ENCODE assay signal across 1 cellular context in genomic region chr2:70255637-70256314, GRCh38.
TF ChIP-seq lines count a peak whose summit lies in the region.

No MANE protein-coding gene starts in this region.

TF ChIP-seq in K562, 482 proteins besides CTCF, POLR2A, EP300 and RAD21 (continued from another document and continues in another):
- TF ChIP-seq, protein P1, sequence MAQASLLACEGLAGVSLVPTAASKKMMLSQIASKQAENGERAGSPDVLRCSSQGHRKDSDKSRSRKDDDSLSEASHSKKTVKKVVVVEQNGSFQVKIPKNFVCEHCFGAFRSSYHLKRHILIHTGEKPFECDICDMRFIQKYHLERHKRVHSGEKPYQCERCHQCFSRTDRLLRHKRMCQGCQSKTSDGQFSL (CRISPR knock-in tag; IDR thresholded peaks at IDR 0.05), result no peak
- TF ChIP-seq, protein P1 (tag; IDR thresholded peaks at IDR 0.05), result peak in 1 of 2 experiments; percentile 72; a peak in 1 of 4 replicates
- 0 out of 2 replicates have a peak, but pooled peaks have one; percentile 40 for TF ChIP-seq ZNF644 (tag; IDR thresholded peaks at IDR 0.05; ENCODE audit: low read depth)
- peak; percentile 22; the same call in 1 of the 2 replicates for TF ChIP-seq BACH1 (tag; IDR thresholded peaks at IDR 0.05)
- 0 out of 2 replicates have a peak, but pooled peaks have one; percentile 51 for TF ChIP-seq ZNF41 (CRISPR knock-in tag; conservative IDR thresholded peaks at IDR 0.05)
- peak; percentile 75; the same call in 1 of the 2 replicates for TF ChIP-seq KLF6 (CRISPR knock-in tag; IDR thresholded peaks at IDR 0.05; ENCODE audit: borderline replicate concordance)
- TF ChIP-seq KLF10 (CRISPR knock-in tag; IDR thresholded peaks at IDR 0.05), result no peak
- no peak for TF ChIP-seq TARDBP (IDR thresholded peaks at IDR 0.05)
- no peak for TF ChIP-seq KHSRP (IDR thresholded peaks at IDR 0.05)
- peak; percentile 64; the same call in 1 of the 2 replicates for TF ChIP-seq SMAD4 (CRISPR knock-in tag; conservative IDR thresholded peaks at IDR 0.05)
- TF ChIP-seq L3MBTL2 (IDR thresholded peaks at IDR 0.05), result no peak
- TF ChIP-seq CEBPB (tag; IDR thresholded peaks at IDR 0.05), result peak; percentile 56
- TF ChIP-seq, protein P2, sequence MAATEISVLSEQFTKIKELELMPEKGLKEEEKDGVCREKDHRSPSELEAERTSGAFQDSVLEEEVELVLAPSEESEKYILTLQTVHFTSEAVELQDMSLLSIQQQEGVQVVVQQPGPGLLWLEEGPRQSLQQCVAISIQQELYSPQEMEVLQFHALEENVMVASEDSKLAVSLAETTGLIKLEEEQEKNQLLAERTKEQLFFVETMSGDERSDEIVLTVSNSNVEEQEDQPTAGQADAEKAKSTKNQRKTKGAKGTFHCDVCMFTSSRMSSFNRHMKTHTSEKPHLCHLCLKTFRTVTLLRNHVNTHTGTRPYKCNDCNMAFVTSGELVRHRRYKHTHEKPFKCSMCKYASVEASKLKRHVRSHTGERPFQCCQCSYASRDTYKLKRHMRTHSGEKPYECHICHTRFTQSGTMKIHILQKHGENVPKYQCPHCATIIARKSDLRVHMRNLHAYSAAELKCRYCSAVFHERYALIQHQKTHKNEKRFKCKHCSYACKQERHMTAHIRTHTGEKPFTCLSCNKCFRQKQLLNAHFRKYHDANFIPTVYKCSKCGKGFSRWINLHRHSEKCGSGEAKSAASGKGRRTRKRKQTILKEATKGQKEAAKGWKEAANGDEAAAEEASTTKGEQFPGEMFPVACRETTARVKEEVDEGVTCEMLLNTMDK (IDR thresholded peaks at IDR 0.05; ENCODE audit: borderline replicate concordance, insufficient read depth, low read depth, low read length, poor library complexity, severe bottlenecking), result no peak
- TF ChIP-seq ZNF311 (CRISPR knock-in tag; IDR thresholded peaks at IDR 0.05), result peak; percentile 71; the same call in 1 of the 2 replicates
- TF ChIP-seq PPARD (CRISPR knock-in tag; IDR thresholded peaks at IDR 0.05), result no peak
- TF ChIP-seq, protein P3, sequence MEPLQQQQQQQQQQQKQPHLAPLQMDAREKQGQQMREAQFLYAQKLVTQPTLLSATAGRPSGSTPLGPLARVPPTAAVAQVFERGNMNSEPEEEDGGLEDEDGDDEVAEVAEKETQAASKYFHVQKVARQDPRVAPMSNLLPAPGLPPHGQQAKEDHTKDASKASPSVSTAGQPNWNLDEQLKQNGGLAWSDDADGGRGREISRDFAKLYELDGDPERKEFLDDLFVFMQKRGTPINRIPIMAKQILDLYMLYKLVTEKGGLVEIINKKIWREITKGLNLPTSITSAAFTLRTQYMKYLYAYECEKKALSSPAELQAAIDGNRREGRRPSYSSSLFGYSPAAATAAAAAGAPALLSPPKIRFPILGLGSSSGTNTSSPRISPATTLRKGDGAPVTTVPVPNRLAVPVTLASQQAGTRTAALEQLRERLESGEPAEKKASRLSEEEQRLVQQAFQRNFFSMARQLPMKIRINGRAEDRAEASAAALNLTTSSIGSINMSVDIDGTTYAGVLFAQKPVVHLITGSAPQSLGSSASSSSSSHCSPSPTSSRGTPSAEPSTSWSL (CRISPR knock-in tag; IDR thresholded peaks at IDR 0.05; ENCODE audit: borderline replicate concordance), result no peak
- TF ChIP-seq CHAMP1 (IDR thresholded peaks at IDR 0.05), result no peak
- TF ChIP-seq CBFA2T3 (IDR thresholded peaks at IDR 0.05), result no peak
- TF ChIP-seq PTRF (tag; IDR thresholded peaks at IDR 0.05), result peak; percentile 83
- TF ChIP-seq, protein P4, sequence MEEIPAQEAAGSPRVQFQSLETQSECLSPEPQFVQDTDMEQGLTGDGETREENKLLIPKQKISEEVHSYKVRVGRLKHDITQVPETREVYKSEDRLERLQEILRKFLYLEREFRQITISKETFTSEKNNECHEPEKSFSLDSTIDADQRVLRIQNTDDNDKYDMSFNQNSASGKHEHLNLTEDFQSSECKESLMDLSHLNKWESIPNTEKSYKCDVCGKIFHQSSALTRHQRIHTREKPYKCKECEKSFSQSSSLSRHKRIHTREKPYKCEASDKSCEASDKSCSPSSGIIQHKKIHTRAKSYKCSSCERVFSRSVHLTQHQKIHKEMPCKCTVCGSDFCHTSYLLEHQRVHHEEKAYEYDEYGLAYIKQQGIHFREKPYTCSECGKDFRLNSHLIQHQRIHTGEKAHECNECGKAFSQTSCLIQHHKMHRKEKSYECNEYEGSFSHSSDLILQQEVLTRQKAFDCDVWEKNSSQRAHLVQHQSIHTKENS (CRISPR knock-in tag; IDR thresholded peaks at IDR 0.05), result no peak
- no peak for TF ChIP-seq RBM34 (IDR thresholded peaks at IDR 0.05; ENCODE audit: borderline replicate concordance, insufficient read depth, low read length)
- no peak for TF ChIP-seq SAFB2 (IDR thresholded peaks at IDR 0.05; ENCODE audit: borderline replicate concordance, low read depth, low read length, severe bottlenecking)
- TF ChIP-seq FOSL1 (tag; conservative IDR thresholded peaks at IDR 0.05), result no peak
- no peak for TF ChIP-seq RCOR1 (IDR thresholded peaks at IDR 0.05; ENCODE audit: borderline replicate concordance in 1 of 2, low read depth in 2 of 2, low read length in 2 of 2)
- TF ChIP-seq RBM17 (IDR thresholded peaks at IDR 0.05; ENCODE audit: borderline replicate concordance, low read depth, low read length), result no peak
- TF ChIP-seq, protein P5, sequence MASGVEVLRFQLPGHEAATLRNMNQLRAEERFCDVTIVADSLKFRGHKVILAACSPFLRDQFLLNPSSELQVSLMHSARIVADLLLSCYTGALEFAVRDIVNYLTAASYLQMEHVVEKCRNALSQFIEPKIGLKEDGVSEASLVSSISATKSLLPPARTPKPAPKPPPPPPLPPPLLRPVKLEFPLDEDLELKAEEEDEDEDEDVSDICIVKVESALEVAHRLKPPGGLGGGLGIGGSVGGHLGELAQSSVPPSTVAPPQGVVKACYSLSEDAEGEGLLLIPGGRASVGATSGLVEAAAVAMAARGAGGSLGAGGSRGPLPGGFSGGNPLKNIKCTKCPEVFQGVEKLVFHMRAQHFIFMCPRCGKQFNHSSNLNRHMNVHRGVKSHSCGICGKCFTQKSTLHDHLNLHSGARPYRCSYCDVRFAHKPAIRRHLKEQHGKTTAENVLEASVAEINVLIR (CRISPR knock-in tag; IDR thresholded peaks at IDR 0.05), result 0 out of 2 replicates have a peak, but pooled peaks have one; percentile 25
- TF ChIP-seq, protein P6, sequence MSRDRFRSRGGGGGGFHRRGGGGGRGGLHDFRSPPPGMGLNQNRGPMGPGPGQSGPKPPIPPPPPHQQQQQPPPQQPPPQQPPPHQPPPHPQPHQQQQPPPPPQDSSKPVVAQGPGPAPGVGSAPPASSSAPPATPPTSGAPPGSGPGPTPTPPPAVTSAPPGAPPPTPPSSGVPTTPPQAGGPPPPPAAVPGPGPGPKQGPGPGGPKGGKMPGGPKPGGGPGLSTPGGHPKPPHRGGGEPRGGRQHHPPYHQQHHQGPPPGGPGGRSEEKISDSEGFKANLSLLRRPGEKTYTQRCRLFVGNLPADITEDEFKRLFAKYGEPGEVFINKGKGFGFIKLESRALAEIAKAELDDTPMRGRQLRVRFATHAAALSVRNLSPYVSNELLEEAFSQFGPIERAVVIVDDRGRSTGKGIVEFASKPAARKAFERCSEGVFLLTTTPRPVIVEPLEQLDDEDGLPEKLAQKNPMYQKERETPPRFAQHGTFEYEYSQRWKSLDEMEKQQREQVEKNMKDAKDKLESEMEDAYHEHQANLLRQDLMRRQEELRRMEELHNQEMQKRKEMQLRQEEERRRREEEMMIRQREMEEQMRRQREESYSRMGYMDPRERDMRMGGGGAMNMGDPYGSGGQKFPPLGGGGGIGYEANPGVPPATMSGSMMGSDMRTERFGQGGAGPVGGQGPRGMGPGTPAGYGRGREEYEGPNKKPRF (IDR thresholded peaks at IDR 0.05; ENCODE audit: low read depth, low read length), result no peak
- no peak for TF ChIP-seq PURB (CRISPR knock-in tag; IDR thresholded peaks at IDR 0.05; ENCODE audit: low read depth)
- peak; percentile 47 for TF ChIP-seq CXXC5 (CRISPR knock-in tag; IDR thresholded peaks at IDR 0.05)
- peak in 1 of 3 experiments; percentile 11 for TF ChIP-seq YY1 (IDR thresholded peaks at IDR 0.05; ENCODE audit: borderline replicate concordance in 1 of 3, control insufficient read depth in 1 of 3, extremely low read depth in 1 of 3, insufficient read depth in 3 of 3, insufficient read length in 1 of 3, insufficient replicate concordance in 2 of 3, low read depth in 1 of 3, low read length in 2 of 3)
- TF ChIP-seq MECOM (CRISPR knock-in tag; IDR thresholded peaks at IDR 0.05), result peak; percentile 78
- peak; percentile 81 for TF ChIP-seq PTTG1 (tag; IDR thresholded peaks at IDR 0.05; ENCODE audit: low read depth)
- no peak; the same call in 1 of the 2 replicates for TF ChIP-seq NR2C1 (IDR thresholded peaks at IDR 0.05)
- peak; percentile 69 for TF ChIP-seq NR2C1 (tag; IDR thresholded peaks at IDR 0.05)
- TF ChIP-seq, protein P7, sequence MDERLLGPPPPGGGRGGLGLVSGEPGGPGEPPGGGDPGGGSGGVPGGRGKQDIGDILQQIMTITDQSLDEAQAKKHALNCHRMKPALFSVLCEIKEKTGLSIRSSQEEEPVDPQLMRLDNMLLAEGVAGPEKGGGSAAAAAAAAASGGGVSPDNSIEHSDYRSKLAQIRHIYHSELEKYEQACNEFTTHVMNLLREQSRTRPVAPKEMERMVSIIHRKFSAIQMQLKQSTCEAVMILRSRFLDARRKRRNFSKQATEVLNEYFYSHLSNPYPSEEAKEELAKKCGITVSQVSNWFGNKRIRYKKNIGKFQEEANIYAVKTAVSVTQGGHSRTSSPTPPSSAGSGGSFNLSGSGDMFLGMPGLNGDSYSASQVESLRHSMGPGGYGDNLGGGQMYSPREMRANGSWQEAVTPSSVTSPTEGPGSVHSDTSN (CRISPR knock-in tag; IDR thresholded peaks at IDR 0.05; ENCODE audit: low read depth), result no peak
- TF ChIP-seq, protein P7 (tag; conservative IDR thresholded peaks at IDR 0.05; ENCODE audit: low read depth), result no peak
- 0 out of 2 replicates have a peak, but pooled peaks have one; percentile 32 for TF ChIP-seq SNAPC5 (CRISPR knock-in tag; IDR thresholded peaks at IDR 0.05)
- TF ChIP-seq DDX20 (tag; IDR thresholded peaks at IDR 0.05; ENCODE audit: low read depth), result peak; percentile 81
- no peak for TF ChIP-seq PML (IDR thresholded peaks at IDR 0.05; ENCODE audit: low read length)
- TF ChIP-seq JUND (IDR thresholded peaks at IDR 0.05; ENCODE audit: borderline replicate concordance, low read depth, low read length), result no peak
- TF ChIP-seq JUND (tag; IDR thresholded peaks at IDR 0.05; ENCODE audit: borderline replicate concordance, low read depth, low read length), result 0 out of 3 replicates have a peak, but pooled peaks have one; percentile 31
- TF ChIP-seq ETS2 (tag; IDR thresholded peaks at IDR 0.05; ENCODE audit: borderline replicate concordance, poor library complexity, severe bottlenecking), result no peak
- TF ChIP-seq PYGO2 (tag; IDR thresholded peaks at IDR 0.05), result 0 out of 2 replicates have a peak, but pooled peaks have one; percentile 27
- TF ChIP-seq TEAD2 (tag; IDR thresholded peaks at IDR 0.05), result peak; percentile 70; the same call in 1 of the 2 replicates
- no peak for TF ChIP-seq NELFE (IDR thresholded peaks at IDR 0.05; ENCODE audit: insufficient read depth, insufficient read length)
- TF ChIP-seq U2AF2 (optimal IDR thresholded peaks at IDR 0.05; ENCODE audit: low read depth, low read length), result no peak
- TF ChIP-seq MCM5 (IDR thresholded peaks at IDR 0.05; ENCODE audit: low read depth), result no peak
- no peak for TF ChIP-seq ASH1L (IDR thresholded peaks at IDR 0.05; ENCODE audit: borderline replicate concordance, low read depth, partially characterized antibody)
- no peak for TF ChIP-seq SUPT5H (IDR thresholded peaks at IDR 0.05)
- TF ChIP-seq, protein P8, sequence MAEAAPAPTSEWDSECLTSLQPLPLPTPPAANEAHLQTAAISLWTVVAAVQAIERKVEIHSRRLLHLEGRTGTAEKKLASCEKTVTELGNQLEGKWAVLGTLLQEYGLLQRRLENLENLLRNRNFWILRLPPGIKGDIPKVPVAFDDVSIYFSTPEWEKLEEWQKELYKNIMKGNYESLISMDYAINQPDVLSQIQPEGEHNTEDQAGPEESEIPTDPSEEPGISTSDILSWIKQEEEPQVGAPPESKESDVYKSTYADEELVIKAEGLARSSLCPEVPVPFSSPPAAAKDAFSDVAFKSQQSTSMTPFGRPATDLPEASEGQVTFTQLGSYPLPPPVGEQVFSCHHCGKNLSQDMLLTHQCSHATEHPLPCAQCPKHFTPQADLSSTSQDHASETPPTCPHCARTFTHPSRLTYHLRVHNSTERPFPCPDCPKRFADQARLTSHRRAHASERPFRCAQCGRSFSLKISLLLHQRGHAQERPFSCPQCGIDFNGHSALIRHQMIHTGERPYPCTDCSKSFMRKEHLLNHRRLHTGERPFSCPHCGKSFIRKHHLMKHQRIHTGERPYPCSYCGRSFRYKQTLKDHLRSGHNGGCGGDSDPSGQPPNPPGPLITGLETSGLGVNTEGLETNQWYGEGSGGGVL (CRISPR knock-in tag; IDR thresholded peaks at IDR 0.05), result no peak
